ENCODE assay signal across 8 cellular contexts in the genomic region with DNA sequence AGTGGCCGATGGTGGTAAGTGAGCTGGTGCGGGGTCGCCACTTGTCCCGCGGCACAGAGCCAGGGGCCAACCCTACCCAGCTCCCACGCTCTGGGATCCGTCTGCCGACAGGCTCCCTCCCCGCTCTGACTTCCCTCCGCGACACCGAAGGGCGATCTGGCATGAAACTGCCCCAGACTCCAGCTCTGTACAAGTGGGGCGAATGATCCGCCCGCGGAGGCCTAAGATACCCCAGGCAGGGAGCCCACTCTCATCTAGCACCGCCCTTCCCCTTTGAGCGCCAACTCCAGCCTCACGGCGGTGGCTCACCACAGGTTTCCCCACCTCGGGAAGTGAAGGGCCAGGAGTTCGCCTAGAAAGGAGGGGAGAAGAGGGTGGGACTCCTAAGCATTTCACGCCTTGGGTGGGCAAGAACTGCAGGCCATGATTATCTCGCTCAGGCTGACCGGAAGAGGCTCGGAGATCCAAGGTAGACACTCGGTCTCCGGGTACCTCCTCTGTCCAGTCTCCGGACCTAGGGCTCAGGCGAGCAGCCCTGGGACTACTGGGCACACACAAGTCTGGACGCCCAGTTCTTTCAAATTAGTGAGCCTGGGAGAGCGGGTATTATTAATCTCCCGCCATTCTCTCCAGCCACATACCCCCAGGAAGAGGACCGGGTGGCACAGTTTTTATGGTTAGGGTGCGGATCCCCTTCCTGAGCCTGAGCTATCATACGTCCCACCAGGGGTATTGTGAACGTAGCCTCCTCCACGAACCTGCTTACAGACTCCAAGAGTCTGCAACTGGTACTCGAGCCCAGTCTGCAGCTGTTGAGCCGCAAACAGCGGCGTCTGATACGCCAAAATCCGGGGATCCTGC. TPM values are rescaled to one million over a fixed set of nuclear protein-coding genes. Genes with fewer than 3 reads are reported as not detected.
DNase-seq lines count a peak whose midpoint lies in the region; ATAC-seq lines count a peak whose summit lies in the region.

No MANE protein-coding gene starts in this region.

- H3K36me3 Mint-ChIP-seq in activated naive CD8-positive, alpha-beta T cell treated with anti-CD3 and anti-CD28 coated beads, Interleukin-2, amount 50 U/mL, for 24 hours (ENCODE audit: low read depth) = peaks cover 2% of the 10 kb centered on the region

- peak overlapping the region; percentile 30 for H3K4me3 ChIP-seq in mononuclear cell (ENCODE audit: low read length)
- H3K4me3 ChIP-seq in aorta (ENCODE audit: low read length in 2 of 2) = peak overlapping the region in 1 of 2 donors; percentile 8

- intact Hi-C loops in aorta (cut with DNase I) = no loop called here

- peak; percentile 13 for DNase-seq in stimulated activated CD4-positive, alpha-beta T cell treated with anti-CD3 and anti-CD28 coated beads, Interleukin-4, amount 100 ng/mL, for 24 hours
- no peak for DNase-seq in stimulated activated CD4-positive, alpha-beta T cell treated with anti-CD3 and anti-CD28 coated beads, Interleukin-2, amount 100 ng/mL, for 48 hours
- DNase-seq in activated naive CD8-positive, alpha-beta T cell treated with anti-CD3 and anti-CD28 coated beads, Interleukin-2, amount 50 U/mL, for 24 hours = no peak
- DNase-seq in aorta (peak in 1 of 2 donors; percentile 70), SIG-M5 treated with dmso at 0.1 percent for 504 hours (lab: John Stamatoyannopoulos, UW; ENCODE audit: unreplicated experiment) (no peak)
- DNase-seq in stimulated activated naive CD4-positive, alpha-beta T cell treated with Interleukin-2 at 50 U/mL for 16 hours (lab: John Stamatoyannopoulos, UW) = no peak

- no peak overlapping the region for H3K27ac ChIP-seq in aorta (ENCODE audit: low read depth in 1 of 2, low read length in 2 of 2)

- ATAC-seq in activated naive CD8-positive, alpha-beta T cell treated with anti-CD3 and anti-CD28 coated beads, Interleukin-2, amount 50 U/mL, for 24 hours = no peak
- ATAC-seq in aorta (ENCODE audit: low FRiP score) (peak; percentile 4), GM21515 (IDR thresholded peaks at IDR 0.05; ENCODE audit: unreplicated experiment) (no peak)

- no peaks in the 10 kb centered on the region for H3K9me3 ChIP-seq in mononuclear cell (ENCODE audit: low read depth, low read length)
- no peaks in the 10 kb centered on the region for H3K9me3 ChIP-seq in aorta (ENCODE audit: control insufficient read depth, low read length)

- H3K4me1 Mint-ChIP-seq in activated naive CD8-positive, alpha-beta T cell treated with anti-CD3 and anti-CD28 coated beads, Interleukin-2, amount 50 U/mL, for 24 hours = peaks cover 57% of the 10 kb centered on the region

- peaks cover 51% of the 10 kb centered on the region for H3K4me1 ChIP-seq in mononuclear cell (ENCODE audit: insufficient read depth, low read length)
- H3K4me1 ChIP-seq in aorta (ENCODE audit: control insufficient read depth in 1 of 2, insufficient read depth in 2 of 2, low read length in 2 of 2) = no peaks in the 10 kb centered on the region

- peaks cover 88% of the 10 kb centered on the region for H3K27me3 ChIP-seq in mononuclear cell (ENCODE audit: insufficient read depth, low read length)
- H3K27me3 ChIP-seq in aorta (ENCODE audit: control insufficient read depth in 1 of 2, insufficient read depth in 2 of 2, low read length in 1 of 2) = no peaks in the 10 kb centered on the region

- H3K27ac Mint-ChIP-seq in activated naive CD8-positive, alpha-beta T cell treated with anti-CD3 and anti-CD28 coated beads, Interleukin-2, amount 50 U/mL, for 24 hours = peak overlapping the region; percentile 18

- peaks cover 81% of the 10 kb centered on the region for H3K27me3 Mint-ChIP-seq in activated naive CD8-positive, alpha-beta T cell treated with anti-CD3 and anti-CD28 coated beads, Interleukin-2, amount 50 U/mL, for 24 hours

- H3K36me3 ChIP-seq in aorta (ENCODE audit: control insufficient read depth in 1 of 2, insufficient read depth in 2 of 2, low read length in 1 of 2) = no peaks in the 10 kb centered on the region

- H3K4me3 Mint-ChIP-seq in activated naive CD8-positive, alpha-beta T cell treated with anti-CD3 and anti-CD28 coated beads, Interleukin-2, amount 50 U/mL, for 24 hours = peak overlapping the region; percentile 62

- H3K9me3 Mint-ChIP-seq in activated naive CD8-positive, alpha-beta T cell treated with anti-CD3 and anti-CD28 coated beads, Interleukin-2, amount 50 U/mL, for 24 hours = no peaks in the 10 kb centered on the region

- WGBS in aorta, 2 donors = 2 to 3% methylated on average over 45 of the region's 45 CpGs

RNA-seq across cellular contexts. Expression of gene WNT1, which starts 0.8 kb away (rescaled TPM):
- total RNA-seq in mononuclear cell (0.10 TPM), aorta (not detected)
- polyA plus RNA-seq in aorta = not detected

RNA-seq across cellular contexts. Expression of gene WNT10B, which starts 7.4 kb away (rescaled TPM):
- 0.94 TPM for total RNA-seq in mononuclear cell
- 1 to 10 TPM in 1 of 2 donors, under 1 TPM in 1; 0.55 to 4.9 TPM for total RNA-seq in aorta
- not detected for polyA plus RNA-seq in aorta

RNA-seq across cellular contexts. Expression of gene DDN, which starts 20.2 kb away (rescaled TPM):
- 0.21 TPM for total RNA-seq in mononuclear cell
- under 1 TPM in 1 of 2 donors, not detected in 1; 0.10 TPM for total RNA-seq in aorta
- under 1 TPM in 1 of 2 donors, not detected in 1; 0.50 TPM for polyA plus RNA-seq in aorta

RNA-seq across cellular contexts. Expression of gene ARF3, which starts 21.7 kb away (rescaled TPM):
- total RNA-seq in mononuclear cell = 38.2 TPM
- 100 to 1,000 TPM; 153 to 155 TPM for total RNA-seq in aorta
- 10 to 100 TPM; 65.3 to 65.5 TPM for polyA plus RNA-seq in aorta

RNA-seq across cellular contexts. Expression of gene PRKAG1, which starts 39.6 kb away (rescaled TPM):
- total RNA-seq in mononuclear cell (29.8 TPM), aorta (10 to 100 TPM; 44.8 to 50.6 TPM)
- 10 to 100 TPM; 48.0 to 57.1 TPM for polyA plus RNA-seq in aorta
